Comparison of ENCODE assay signal across 18 cellular contexts in the genomic region with DNA sequence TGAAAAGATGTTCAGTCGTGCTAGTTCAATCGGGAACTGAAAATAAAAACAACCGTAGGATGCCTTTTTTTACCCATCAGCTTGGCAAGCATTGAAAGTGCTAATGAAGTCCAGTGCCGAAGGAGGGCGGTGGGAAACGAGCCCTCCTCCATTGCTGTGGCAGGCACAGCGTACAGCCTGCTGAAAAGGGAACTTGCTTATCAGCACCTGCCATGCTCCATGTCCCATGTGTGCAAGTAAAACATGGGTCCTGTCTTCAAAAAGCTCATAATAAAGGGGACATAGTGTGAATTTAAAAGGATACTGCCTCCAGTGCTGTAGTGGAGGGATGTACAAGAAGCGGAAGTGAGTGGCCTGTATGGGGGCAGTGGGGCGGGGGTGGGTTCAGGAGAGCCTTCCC.
DNase-seq lines count a peak whose midpoint lies in the region; ATAC-seq and TF ChIP-seq lines count a peak whose summit lies in the region.
"Had no signal": no experiment of that assay in that cellular context is flagged by ENCODE, and none has a peak within 500 bp of the region (broad histone marks: within the 10 kb centered on the region; RNA-seq: fewer than 3 reads in every experiment).

No MANE protein-coding gene starts in this region.

- intact Hi-C loops in PC-3 (cut with micrococcal nuclease) = no loop called here

- no peak overlapping the region for H2BK120ac ChIP-seq in trophoblast cell (ENCODE audit: insufficient read depth, low read length, poor library complexity)

- no peaks in the 10 kb centered on the region for H3K4me1 ChIP-seq in PC-3 (ENCODE audit: insufficient read depth, low read length)
- no peaks in the 10 kb centered on the region for H3K4me1 ChIP-seq in trophoblast cell (ENCODE audit: control insufficient read depth in 1 of 2, insufficient read depth in 2 of 2, low read length in 2 of 2)
- H3K4me1 ChIP-seq: SJSA1 had no signal

- H2BK5ac ChIP-seq in trophoblast cell (ENCODE audit: low read depth, low read length, poor library complexity) = no peak overlapping the region

- H3K36me3 Mint-ChIP-seq in WTC11 (peaks cover 24% of the 10 kb centered on the region), memory B cell (peaks cover 5% of the 10 kb centered on the region)

- H2AK5ac ChIP-seq in trophoblast cell (ENCODE audit: low read length) = no peak overlapping the region

- no peak overlapping the region for H4K91ac ChIP-seq in trophoblast cell (ENCODE audit: low read depth, low read length)

- H3K4me1 Mint-ChIP-seq in WTC11 (no peaks in the 10 kb centered on the region), memory B cell (peaks cover 5% of the 10 kb centered on the region)
- H3K4me1 Mint-ChIP-seq: CD8-positive, alpha-beta memory T cell; H9 had no signal

- POLR2A ChIA-PET in PC-3 (lab: Charles Lee; ENCODE audit: unreplicated experiment) (no interaction called here), WTC11 (lab: Charles Lee) (interaction anchor here (0.6 kb wide), 1 partner anchor 51 kb away, joined by 6 read pairs; no protein-coding TSS in a partner anchor)

- H3K36me3 ChIP-seq in PC-3 (ENCODE audit: low read depth, low read length) (no peaks in the 10 kb centered on the region), trophoblast cell (ENCODE audit: control insufficient read depth in 1 of 2, insufficient read depth in 2 of 2, low read length in 2 of 2) (peaks cover 8 to 14% of the 10 kb centered on the region in 2 experiments)

- H3K18ac ChIP-seq in trophoblast cell (ENCODE audit: low read length) = no peak overlapping the region

- no peaks in the 10 kb centered on the region for H3K79me1 ChIP-seq in trophoblast cell (ENCODE audit: low read length)

- H4K12ac ChIP-seq in trophoblast cell (ENCODE audit: low read depth, low read length) = no peak overlapping the region

- H3K4me3 Mint-ChIP-seq in WTC11 (no peak overlapping the region), memory B cell (no peak overlapping the region)
- H3K4me3 Mint-ChIP-seq: CD8-positive, alpha-beta memory T cell; H9 had no signal

- H3K9me3 Mint-ChIP-seq in WTC11 (no peaks in the 10 kb centered on the region), memory B cell (no peaks in the 10 kb centered on the region)
- H3K9me3 Mint-ChIP-seq: CD8-positive, alpha-beta memory T cell; H9; IgD-negative memory B cell had no signal

- H3K9ac ChIP-seq in PC-3 (ENCODE audit: low read length) = no peak overlapping the region
- H3K9ac ChIP-seq in trophoblast cell (ENCODE audit: low read length) = no peak overlapping the region

- no CpG with 5 or more reads among the region's 9 CpGs for WGBS in trophoblast cell (ENCODE audit: extremely low coverage, insufficient coverage, insufficient read length)

- H3K4ac ChIP-seq in trophoblast cell (ENCODE audit: low read depth, low read length) = no peak overlapping the region

- H3K79me2 ChIP-seq in PC-3 (ENCODE audit: low read length) (no peaks in the 10 kb centered on the region), trophoblast cell (ENCODE audit: control insufficient read depth, insufficient read depth, low read length, poor library complexity) (no peaks in the 10 kb centered on the region)

- H3K9me3 ChIP-seq in PC-3 (ENCODE audit: low read length) (no peaks in the 10 kb centered on the region), trophoblast cell (ENCODE audit: insufficient read depth, low read depth, low read length) (no peaks in the 10 kb centered on the region)
- H3K9me3 ChIP-seq: Peyer's patch, SJSA1 had no signal

- H3K27ac ChIP-seq in PC-3 (ENCODE audit: low read length) = no peak overlapping the region
- H3K27ac ChIP-seq in trophoblast cell (ENCODE audit: low read depth, low read length) = no peak overlapping the region
- H3K27ac ChIP-seq: Peyer's patch, SJSA1 had no signal

- H3K27me3 ChIP-seq in PC-3 (ENCODE audit: low read length) = no peaks in the 10 kb centered on the region
- H3K27me3 ChIP-seq in trophoblast cell (ENCODE audit: insufficient read depth, low read length) = no peaks in the 10 kb centered on the region
- H3K27me3 ChIP-seq: Peyer's patch, SJSA1 had no signal

- H4K8ac ChIP-seq in trophoblast cell (ENCODE audit: low read depth, low read length) = no peak overlapping the region

- no peak overlapping the region for H2BK12ac ChIP-seq in trophoblast cell (ENCODE audit: low read length)

- DNase-seq in CD1c-positive myeloid dendritic cell (ENCODE audit: extremely low spot score) = peak; percentile 26
- DNase-seq in PC-3 = no peak
- no peak for DNase-seq in WTC11 (ENCODE audit: low spot score)
- DNase-seq in memory B cell (ENCODE audit: low spot score in 2 of 2) = no peak
- DNase-seq in T-helper 2 cell = no peak
- DNase-seq in NCI-H446 treated with DMSO at 0.1 percent for 48 hours (lab: John Stamatoyannopoulos, UW) = no peak
- no peak for DNase-seq in trophoblast cell
- DNase-seq: CD8-positive, alpha-beta memory T cell; DMS79 treated with DMSO at 0.1 percent for 48 hours; H9; NCI-H1417 treated with DMSO at 0.1 percent for 48 hours; NCI-H187 treated with DMSO at 0.1 percent for 48 hours; NCI-H345; NCI-H526; Peyer's patch had no signal

- H3K23ac ChIP-seq in trophoblast cell (ENCODE audit: low read length) = no peak overlapping the region

- no peak overlapping the region for H2AFZ ChIP-seq in PC-3 (ENCODE audit: low read length)
- no peak overlapping the region for H2AFZ ChIP-seq in trophoblast cell (ENCODE audit: insufficient read depth, low read length, poor library complexity)

- CTCF ChIA-PET in PC-3 (lab: Charles Lee) (no interaction called here), WTC11 (lab: Charles Lee) (interaction anchor here (1.5 kb wide), 1 partner anchor 171 kb away, joined by 3 read pairs; no protein-coding TSS in a partner anchor)

- no peak overlapping the region for H3K14ac ChIP-seq in trophoblast cell (ENCODE audit: low read length)

- no peaks in the 10 kb centered on the region for H3K27me3 Mint-ChIP-seq in WTC11 (ENCODE audit: low read depth)
- H3K27me3 Mint-ChIP-seq in memory B cell = peaks cover 4% of the 10 kb centered on the region
- H3K27me3 Mint-ChIP-seq: IgD-negative memory B cell had no signal

- TF ChIP-seq CTCF in PC-3 (conservative IDR thresholded peaks at IDR 0.05; ENCODE audit: low read depth, low read length) (no peak), WTC11 (IDR thresholded peaks at IDR 0.05) (no peak)

- no peak overlapping the region for H3K4me3 ChIP-seq in PC-3 (ENCODE audit: low read length)
- H3K4me3 ChIP-seq in trophoblast cell (ENCODE audit: low read depth, low read length) = no peak overlapping the region
- H3K4me3 ChIP-seq: Peyer's patch, SJSA1 had no signal

- H3F3A ChIP-seq in PC-3 (ENCODE audit: low read length, unreplicated experiment) = no peaks in the 10 kb centered on the region

- H3K4me2 ChIP-seq in PC-3 (ENCODE audit: low read length) (no peak overlapping the region), trophoblast cell (ENCODE audit: low read length) (no peak overlapping the region)

- BruUV-seq in PC-3 (replicated peaks; lab: Mats Ljungman, UMichigan) = TSS peak; percentile 14

- ATAC-seq in PC-3 = no peak
- ATAC-seq in WTC11 = no peak
- ATAC-seq in memory B cell (ENCODE audit: low read depth) = peak; percentile 26
- ATAC-seq in GM19452 (IDR thresholded peaks at IDR 0.05; ENCODE audit: unreplicated experiment) = no peak

- H4K20me1 ChIP-seq in PC-3 (ENCODE audit: low read length) = no peaks in the 10 kb centered on the region

- no peaks in the 10 kb centered on the region for H3K9me2 ChIP-seq in PC-3 (replicated peaks; ENCODE audit: low read length)

- 0 out of 2 replicates have a peak overlapping the region, but pooled peaks have one; percentile 4 for H3K27ac Mint-ChIP-seq in WTC11
- H3K27ac Mint-ChIP-seq in memory B cell = no peak overlapping the region
- H3K27ac Mint-ChIP-seq: IgD-negative memory B cell had no signal

TF ChIP-seq in WTC11, 78 proteins besides CTCF, POLR2A, EP300 and RAD21:
- no peak for TF ChIP-seq SOX15 (CRISPR knock-in tag; IDR thresholded peaks at IDR 0.05)
- TF ChIP-seq ZBTB21 (CRISPR knock-in tag; IDR thresholded peaks at IDR 0.05; ENCODE audit: borderline replicate concordance) = no peak
- no peak for TF ChIP-seq E2F4 (CRISPR knock-in tag; IDR thresholded peaks at IDR 0.05; ENCODE audit: borderline replicate concordance, low read depth)
- TF ChIP-seq FOXK1 (CRISPR knock-in tag; IDR thresholded peaks at IDR 0.05) = no peak
- TF ChIP-seq FOXP1 (CRISPR knock-in tag; IDR thresholded peaks at IDR 0.05; ENCODE audit: borderline replicate concordance) = no peak
TF ChIP-seq in WTC11: peak in this region for 0.
